Comparison of ENCODE assay signal across 9 cellular contexts in genomic region chr14:75273272-75274044, GRCh38. TPM values are rescaled to one million over a fixed set of nuclear protein-coding genes. Genes with fewer than 3 reads are reported as not detected.
A peak's percentile ranks its signal among the peaks of the same experiment; 100 is the strongest.
DNase-seq lines count a peak whose midpoint lies in the region; ATAC-seq and TF ChIP-seq lines count a peak whose summit lies in the region.
"Had no signal": no experiment of that assay in that cellular context is flagged by ENCODE, and none has a peak within 500 bp of the region (broad histone marks: within the 10 kb centered on the region; RNA-seq: fewer than 3 reads in every experiment).

No MANE protein-coding gene starts in this region.

- H3F3A ChIP-seq in GM23248 (ENCODE audit: insufficient read depth): peaks cover 24% of the 10 kb centered on the region

- no peaks in the 10 kb centered on the region for H4K20me1 ChIP-seq in GM23248 (ENCODE audit: insufficient read depth)

- peaks cover 19% of the 10 kb centered on the region for H3K4me1 ChIP-seq in GM23248 (ENCODE audit: insufficient read depth)
- peaks cover 21 to 25% of the 10 kb centered on the region in 2 donors for H3K4me1 ChIP-seq in thoracic aorta (ENCODE audit: control insufficient read depth in 1 of 2, low read depth in 2 of 2)
- peaks cover 34% of the 10 kb centered on the region for H3K4me1 ChIP-seq in effector memory CD4-positive, alpha-beta T cell (ENCODE audit: control insufficient read depth, insufficient read depth, low read length, poor library complexity, severe bottlenecking)

- H3K4me2 ChIP-seq in GM23248 (ENCODE audit: unreplicated experiment): peak overlapping the region; percentile 37

- H3K4me3 ChIP-seq in GM23248 (no peak overlapping the region), thoracic aorta (no peak overlapping the region)
- H3K4me3 ChIP-seq in effector memory CD4-positive, alpha-beta T cell (ENCODE audit: insufficient read depth, low read depth, low read length, poor library complexity, severe bottlenecking): no peak overlapping the region

- TF ChIP-seq CTCF in thoracic aorta (IDR thresholded peaks at IDR 0.05): no peak

- no peaks in the 10 kb centered on the region for H3K9me2 ChIP-seq in GM23248 (ENCODE audit: insufficient read depth)

- in situ Hi-C loops in GM23248 (cut with MboI): no loop called here

- no peak overlapping the region for H2AFZ ChIP-seq in GM23248

- H3K79me2 ChIP-seq in GM23248 (ENCODE audit: insufficient read depth): no peaks in the 10 kb centered on the region

- H3K9me3 ChIP-seq in GM23248 (ENCODE audit: low read depth) (no peaks in the 10 kb centered on the region), thoracic aorta (no peaks in the 10 kb centered on the region)
- no peaks in the 10 kb centered on the region for H3K9me3 ChIP-seq in effector memory CD4-positive, alpha-beta T cell (ENCODE audit: control insufficient read depth, low read length)

- no peak for ATAC-seq in thoracic aorta (ENCODE audit: insufficient number of reproducible peaks, low FRiP score, low read depth)
- ATAC-seq in GM19328 (IDR thresholded peaks at IDR 0.05; ENCODE audit: unreplicated experiment): no peak

- 21 to 26% methylated on average over 13 of the region's 13 CpGs for WGBS in GM23248 (ENCODE audit: low coverage in 1 of 2, low lambda C conversion rate in 2 of 2, missing lambda C conversion rate in 2 of 2), 2 experiments

- H3K27ac ChIP-seq in GM23248 (peak overlapping the region; percentile 61), thoracic aorta (peak overlapping the region; percentile 0 to 98)
- H3K27ac ChIP-seq in effector memory CD4-positive, alpha-beta T cell (ENCODE audit: insufficient read depth, low read length, poor library complexity, severe bottlenecking): no peak overlapping the region

- H3K9ac ChIP-seq in GM23248: peak overlapping the region; percentile 61

- H3K27me3 ChIP-seq in GM23248 (replicated peaks; ENCODE audit: insufficient read depth) (no peaks in the 10 kb centered on the region), thoracic aorta (replicated peaks; ENCODE audit: insufficient read depth) (no peaks in the 10 kb centered on the region)
- H3K27me3 ChIP-seq in effector memory CD4-positive, alpha-beta T cell (replicated peaks; ENCODE audit: control insufficient read depth, insufficient read depth, low read length, poor library complexity, severe bottlenecking): no peaks in the 10 kb centered on the region

- H3K36me3 ChIP-seq in GM23248 (ENCODE audit: low read depth) (no peaks in the 10 kb centered on the region), thoracic aorta (no peaks in the 10 kb centered on the region)
- no peaks in the 10 kb centered on the region for H3K36me3 ChIP-seq in effector memory CD4-positive, alpha-beta T cell (ENCODE audit: control insufficient read depth, insufficient read depth, low read length)

- DNase-seq in GM23248: peak; percentile 87
- peak; percentile 61 for DNase-seq in astrocyte of the hippocampus (ENCODE audit: low read depth, low spot score)
- DNase-seq in iris pigment epithelial cell (ENCODE audit: low read depth): peak; percentile 95
- DNase-seq in thoracic aorta (ENCODE audit: low spot score): no peak
- no peak for DNase-seq in effector memory CD4-positive, alpha-beta T cell
- DNase-seq in activated effector memory CD4-positive, alpha-beta T cell treated with anti-CD3 and anti-CD28 coated beads, Interleukin-2, amount 50 U/mL, for 16 hours: no peak
- DNase-seq: caudate nucleus, NCI-H524 had no signal

RNA-seq across cellular contexts. Expression of gene FOS, which starts 5.2 kb away (rescaled TPM):
- total RNA-seq in GM23248 (2014; rRNA removed; shearing (Covaris generic)): 118 and 124 TPM in 2 replicates
- 107 and 110 TPM in 2 replicates for polyA plus RNA-seq in GM23248 (2016; fragmentation: Nextera tagmentation; extraction: Ambion mirVana)
- 1,000 to 10,000 TPM in 1 of 2 donors, 100 to 1,000 TPM in 1; 358 to 3,038 TPM for total RNA-seq in thoracic aorta

Comparison
In these comparisons a context has a peak if more than half of its experiments do, and no peak if none do; other contexts are left out.
1. DNase-seq: peak in GM23248 (single experiment), astrocyte of the hippocampus (single experiment) and iris pigment epithelial cell (single experiment); none in thoracic aorta (single experiment), effector memory CD4-positive, alpha-beta T cell (0 of 3) and activated effector memory CD4-positive, alpha-beta T cell treated with anti-CD3 and anti-CD28 coated beads, Interleukin-2, amount 50 U/mL, for 16 hours (single experiment).